ENCODE assay signal across 11 cellular contexts in genomic region chr7:1979591-1980560, GRCh38.
DNase-seq lines count a peak whose midpoint lies in the region; ATAC-seq lines count a peak whose summit lies in the region.
"Had no signal": no experiment of that assay in that cellular context is flagged by ENCODE, and none has a peak within 500 bp of the region (broad histone marks: within the 10 kb centered on the region; RNA-seq: fewer than 3 reads in every experiment).

No MANE protein-coding gene starts in this region.

- H3K36me3 Mint-ChIP-seq in memory B cell: peaks cover 11% of the 10 kb centered on the region

- H3K27ac Mint-ChIP-seq in memory B cell: peak overlapping the region; percentile 69

- no peaks in the 10 kb centered on the region for H3K27me3 Mint-ChIP-seq in memory B cell

- ATAC-seq in GM18498 (IDR thresholded peaks at IDR 0.05; ENCODE audit: unreplicated experiment): peak; percentile 56
- peak; percentile 49 for ATAC-seq in GM21717 (IDR thresholded peaks at IDR 0.05; ENCODE audit: unreplicated experiment)
- ATAC-seq in memory B cell (ENCODE audit: low read depth): peak; percentile 97
- no peak for ATAC-seq in GM21737 (IDR thresholded peaks at IDR 0.05; ENCODE audit: unreplicated experiment)

- DNase-seq in NCI-H748 treated with DMSO at 0.1 percent for 48 hours (lab: John Stamatoyannopoulos, UW): peak; percentile 19
- DNase-seq in memory B cell (ENCODE audit: low spot score in 2 of 2): peak; percentile 74 to 85
- DNase-seq in amygdala (lab: John Stamatoyannopoulos, UW): no peak
- DNase-seq in amniotic stem cell (lab: John Stamatoyannopoulos, UW): no peak
- DNase-seq in activated gamma-delta T cell treated with Interleukin-2 at 50 U/mL for 16 hours: no peak
- DNase-seq: activated CD4-positive, alpha-beta T cell treated with anti-CD3 and anti-CD28 coated beads for 4 hours; NCI-H2029 treated with DMSO at 0.1 percent for 48 hours; SHP77 treated with DMSO at 0.1 percent for 48 hours had no signal

- peak overlapping the region; percentile 86 for H3K4me3 Mint-ChIP-seq in memory B cell

- peaks cover 13% of the 10 kb centered on the region for H3K4me1 Mint-ChIP-seq in memory B cell

- H3K9me3 Mint-ChIP-seq in memory B cell: no peaks in the 10 kb centered on the region

Comparison
In these comparisons a context has a peak if more than half of its experiments do, and no peak if none do; other contexts are left out.
1. DNase-seq: peak in NCI-H748 treated with DMSO at 0.1 percent for 48 hours (single experiment) and memory B cell (2 of 2); none in amygdala (0 of 56), amniotic stem cell (single experiment) and activated gamma-delta T cell treated with Interleukin-2 at 50 U/mL for 16 hours (single experiment).